8 cellular contexts compared by ENCODE assay signal in the genomic region with DNA sequence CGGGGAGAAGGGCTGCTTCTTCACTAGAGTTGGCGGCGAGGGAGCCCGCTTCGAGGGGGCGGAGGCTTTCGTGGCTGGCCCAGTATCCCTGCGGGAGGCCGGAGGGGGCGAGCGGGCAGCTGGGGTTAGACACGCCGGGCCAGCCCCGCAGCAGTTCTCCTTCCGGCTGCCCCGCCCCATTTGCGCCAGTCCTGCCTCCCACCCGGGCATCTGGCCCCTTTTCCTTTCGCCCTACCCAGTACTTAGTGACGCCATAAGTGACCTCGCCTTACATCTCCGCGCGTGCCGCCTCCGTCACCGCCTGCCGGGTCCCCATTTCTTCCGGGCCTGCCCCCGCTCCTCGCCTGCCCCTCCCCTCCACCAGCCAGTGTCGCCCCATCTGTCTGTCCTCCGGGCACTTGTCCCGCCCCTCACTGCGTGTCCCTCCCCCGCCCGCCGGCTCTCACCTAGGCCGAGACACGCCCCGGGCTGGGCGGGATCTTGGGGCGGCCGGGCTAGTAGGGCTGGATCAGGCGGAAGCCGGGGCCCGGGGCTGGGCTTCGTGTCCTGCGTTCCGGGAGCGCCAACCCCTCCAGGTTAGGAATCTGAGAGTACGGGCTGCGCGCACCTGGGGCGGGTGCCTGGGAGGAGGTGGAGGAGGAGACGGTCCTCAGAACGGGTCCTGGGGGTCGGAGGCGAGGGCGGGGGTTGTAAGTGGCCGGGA.
DNase-seq lines count a peak whose midpoint lies in the region; ATAC-seq and FAIRE-seq lines count a peak whose summit lies in the region.

No MANE protein-coding gene starts in this region.

- H3K9me3 Mint-ChIP-seq in central memory CD8-positive, alpha-beta T cell, result no peaks in the 10 kb centered on the region

- peak overlapping the region; percentile 83 for H3K4me3 Mint-ChIP-seq in central memory CD8-positive, alpha-beta T cell

- ATAC-seq in GM18870 (IDR thresholded peaks at IDR 0.05; ENCODE audit: unreplicated experiment), result peak; percentile 46
- ATAC-seq in HG03097 (IDR thresholded peaks at IDR 0.05; ENCODE audit: low FRiP score, unreplicated experiment), result peak; percentile 60
- ATAC-seq in activated CD4-positive, CD25-positive, alpha-beta regulatory T cell treated with anti-CD3 and anti-CD28 coated beads, Interleukin-2, amount 50 U/mL, for 24 hours, result peak; percentile 91 to 92
- peak; percentile 86 for ATAC-seq in central memory CD8-positive, alpha-beta T cell (replicated peaks; ENCODE audit: extremely low read depth, poor library complexity, severe bottlenecking)

- peaks cover 65% of the 10 kb centered on the region for H3K36me3 Mint-ChIP-seq in central memory CD8-positive, alpha-beta T cell (ENCODE audit: insufficient read depth)

- DNase-seq in NCI-H2227 treated with DMSO at 0.1 percent for 48 hours (lab: John Stamatoyannopoulos, UW) (peak; percentile 97), kidney tubule cell (ENCODE audit: low spot score) (peak; percentile 95)
- DNase-seq in central memory CD8-positive, alpha-beta T cell (ENCODE audit: low spot score in 2 of 2), result peak; percentile 90 to 96
- DNase-seq in stimulated activated CD4-positive, alpha-beta T cell treated with anti-CD3 and anti-CD28 coated beads, Interleukin-2, amount 100 ng/mL, for 48 hours, result peak; percentile 96 to 97

- FAIRE-seq in A204.1 (lab: Jason Lieb, UNC), result peak; percentile 91

- H3K27ac Mint-ChIP-seq in central memory CD8-positive, alpha-beta T cell (ENCODE audit: low read depth), result peak overlapping the region; percentile 94

- H3K27me3 Mint-ChIP-seq in central memory CD8-positive, alpha-beta T cell, result no peaks in the 10 kb centered on the region

- H3K4me1 Mint-ChIP-seq in central memory CD8-positive, alpha-beta T cell, result peaks cover 51% of the 10 kb centered on the region

Comparison
In these comparisons a context has a peak if more than half of its experiments do, and no peak if none do; other contexts are left out.
1. Peak in every context shown above with its lines: DNase-seq and ATAC-seq.